In genomic region chr5:139670369-139671095, GRCh38 we compare ENCODE assay signal across 1 cellular context.
TF ChIP-seq lines count a peak whose summit lies in the region.

No MANE protein-coding gene starts in this region.

TF ChIP-seq in HepG2, 621 proteins besides CTCF, POLR2A, EP300 and RAD21 (continued from another document and continues in another):
- no peak for TF ChIP-seq ZSCAN5A (CRISPR knock-in tag; IDR thresholded peaks at IDR 0.05; ENCODE audit: borderline replicate concordance)
- TF ChIP-seq SRSF4 (IDR thresholded peaks at IDR 0.05; ENCODE audit: low read depth, low read length, poor library complexity, severe bottlenecking): no peak
- TF ChIP-seq ZNF331 (CRISPR knock-in tag; IDR thresholded peaks at IDR 0.05): no peak
- no peak for TF ChIP-seq GLMP (CRISPR knock-in tag; IDR thresholded peaks at IDR 0.05; ENCODE audit: borderline replicate concordance)
- no peak for TF ChIP-seq AHDC1 (CRISPR knock-in tag; IDR thresholded peaks at IDR 0.05; ENCODE audit: borderline replicate concordance)
- no peak for TF ChIP-seq ZNF878 (CRISPR knock-in tag; IDR thresholded peaks at IDR 0.05)
- peak; percentile 73 for TF ChIP-seq ZNF646 (CRISPR knock-in tag; IDR thresholded peaks at IDR 0.05)
- no peak for TF ChIP-seq ZNF350 (CRISPR knock-in tag; IDR thresholded peaks at IDR 0.05; ENCODE audit: borderline replicate concordance, low read depth)
- no peak for TF ChIP-seq ZNF556 (CRISPR knock-in tag; IDR thresholded peaks at IDR 0.05; ENCODE audit: borderline replicate concordance)
- no peak for TF ChIP-seq ZNF496 (CRISPR knock-in tag; IDR thresholded peaks at IDR 0.05; ENCODE audit: insufficient replicate concordance)
- TF ChIP-seq SYNCRIP (IDR thresholded peaks at IDR 0.05; ENCODE audit: insufficient read depth, low read depth, low read length): no peak
- no peak for TF ChIP-seq CHD2 (IDR thresholded peaks at IDR 0.05; ENCODE audit: low read depth, low read length)
- TF ChIP-seq ZFX (CRISPR knock-in tag; IDR thresholded peaks at IDR 0.05; ENCODE audit: low read depth): peak; percentile 26; the same call in 1 of the 2 replicates
- TF ChIP-seq RBAK (CRISPR knock-in tag; IDR thresholded peaks at IDR 0.05): 0 out of 2 replicates have a peak, but pooled peaks have one; percentile 8
- no peak for TF ChIP-seq TBP (CRISPR knock-in tag; IDR thresholded peaks at IDR 0.05)
- no peak for TF ChIP-seq ZNF776 (CRISPR knock-in tag; IDR thresholded peaks at IDR 0.05)
- no peak; the same call in 1 of the 2 replicates for TF ChIP-seq UBTF (CRISPR knock-in tag; IDR thresholded peaks at IDR 0.05)
- no peak for TF ChIP-seq PCBP1 (IDR thresholded peaks at IDR 0.05; ENCODE audit: borderline replicate concordance, low read depth, low read length)
- TF ChIP-seq ZMYM3 (CRISPR knock-in tag; IDR thresholded peaks at IDR 0.05): no peak; the same call in 1 of the 2 replicates
- TF ChIP-seq SMAD3 (CRISPR knock-in tag; IDR thresholded peaks at IDR 0.05): no peak
- TF ChIP-seq MAZ (IDR thresholded peaks at IDR 0.05; ENCODE audit: borderline replicate concordance, low read depth, low read length): no peak
- TF ChIP-seq MAZ (CRISPR knock-in tag; IDR thresholded peaks at IDR 0.05; ENCODE audit: low read depth): no peak
- TF ChIP-seq ZNF354B (CRISPR knock-in tag; IDR thresholded peaks at IDR 0.05): no peak
- no peak for TF ChIP-seq KMT2A (CRISPR knock-in tag; IDR thresholded peaks at IDR 0.05)
- TF ChIP-seq KLF16 (CRISPR knock-in tag; IDR thresholded peaks at IDR 0.05): 0 out of 4 replicates have a peak, but pooled peaks of 1 of the 2 experiments have one; percentile 2
- TF ChIP-seq ATF1 (CRISPR knock-in tag; IDR thresholded peaks at IDR 0.05): no peak
- no peak for TF ChIP-seq FOXK2 (IDR thresholded peaks at IDR 0.05)
- TF ChIP-seq REST (IDR thresholded peaks at IDR 0.05; ENCODE audit: borderline replicate concordance in 1 of 2, low read depth in 1 of 2, low read length in 2 of 2): no peak
- TF ChIP-seq TP53 (CRISPR knock-in tag; conservative IDR thresholded peaks at IDR 0.05): no peak
- TF ChIP-seq E2F5 (CRISPR knock-in tag; conservative IDR thresholded peaks at IDR 0.05): no peak
- no peak for TF ChIP-seq ARID2 (CRISPR knock-in tag; IDR thresholded peaks at IDR 0.05; ENCODE audit: borderline replicate concordance)
- TF ChIP-seq YY1 (IDR thresholded peaks at IDR 0.05; ENCODE audit: insufficient read depth, insufficient replicate concordance, low read depth, low read length): no peak
- no peak; the same call in 1 of the 2 replicates for TF ChIP-seq HNF1B (CRISPR knock-in tag; IDR thresholded peaks at IDR 0.05)
- no peak for TF ChIP-seq RARA (CRISPR knock-in tag; IDR thresholded peaks at IDR 0.05)
- no peak for TF ChIP-seq RXRB (CRISPR knock-in tag; IDR thresholded peaks at IDR 0.05; ENCODE audit: borderline replicate concordance)
- TF ChIP-seq BRCA1 (CRISPR knock-in tag; IDR thresholded peaks at IDR 0.05): no peak
